ENCODE assay signal across 27 cellular contexts in genomic region chr10:72720814-72721665, GRCh38. TPM values are rescaled to one million over a fixed set of nuclear protein-coding genes. Genes with fewer than 3 reads are reported as not detected.
DNase-seq lines count a peak whose midpoint lies in the region; ATAC-seq, FAIRE-seq and TF ChIP-seq lines count a peak whose summit lies in the region.
"Had no signal": no experiment of that assay in that cellular context is flagged by ENCODE, and none has a peak within 500 bp of the region (broad histone marks: within the 10 kb centered on the region; RNA-seq: fewer than 3 reads in every experiment).

No MANE protein-coding gene starts in this region.

- no peak for TF ChIP-seq EP300 in A549 (IDR thresholded peaks at IDR 0.05)

- peak overlapping the region; percentile 0 for H3K4me3 Mint-ChIP-seq in astrocyte (ENCODE audit: unreplicated experiment)
- no peak overlapping the region for H3K4me3 Mint-ChIP-seq in activated T-cell treated with anti-CD3 and anti-CD28 coated beads, Interleukin-2, amount 50 U/mL, for 4 hours
- H3K4me3 Mint-ChIP-seq: activated CD4-positive, alpha-beta T cell treated with anti-CD3 and anti-CD28 coated beads, Interleukin-2, amount 10 ng/mL, durations not matched to agents 7 days and 5 days; activated naive CD4-positive, alpha-beta T cell treated with anti-CD3 and anti-CD28 coated beads, Interleukin-2, amount 10 ng/mL, durations not matched to agents 7 days and 5 days; activated T-helper 1 cell treated with anti-CD3 and anti-CD28 coated beads, Interleukin-12 subunit alpha, Interleukin-12 subunit beta, Interleukin-2, Interleukin-4 antibody, amounts not matched to agents 30 ng/mL and 10 ng/mL and 1 ng/mL, durations not matched to agents 14 hours and 24 hours and 36 hours; immature natural killer cell; naive thymus-derived CD8-positive, alpha-beta T cell had no signal

- ATAC-seq in A549 = 0 out of 6 replicates have a peak, but pooled peaks of 1 of the 2 experiments have one; percentile 19
- ATAC-seq in activated T-cell treated with anti-CD3 and anti-CD28 coated beads, Interleukin-2, amount 50 U/mL, for 4 hours = no peak
- ATAC-seq: K562; naive thymus-derived CD8-positive, alpha-beta T cell; pancreas; SK-N-SH treated with all-trans-retinoic acid at 6 μM for 48 hours had no signal

- H3K27me3 ChIP-seq in astrocyte (ENCODE audit: insufficient read depth, low read length) = no peaks in the 10 kb centered on the region
- no peaks in the 10 kb centered on the region for H3K27me3 ChIP-seq in thyroid gland
- H3K27me3 ChIP-seq in Peyer's patch = no peaks in the 10 kb centered on the region
- H3K27me3 ChIP-seq: MG63, pancreas, right atrium auricular region had no signal

- no peaks in the 10 kb centered on the region for H3K9me3 Mint-ChIP-seq in astrocyte (ENCODE audit: unreplicated experiment)
- no peaks in the 10 kb centered on the region for H3K9me3 Mint-ChIP-seq in activated T-cell treated with anti-CD3 and anti-CD28 coated beads, Interleukin-2, amount 50 U/mL, for 4 hours
- H3K9me3 Mint-ChIP-seq: activated CD4-positive, alpha-beta T cell treated with anti-CD3 and anti-CD28 coated beads, Interleukin-2, amount 10 ng/mL, durations not matched to agents 7 days and 5 days; activated naive CD4-positive, alpha-beta T cell treated with anti-CD3 and anti-CD28 coated beads, Interleukin-2, amount 10 ng/mL, durations not matched to agents 7 days and 5 days; activated T-helper 1 cell treated with anti-CD3 and anti-CD28 coated beads, Interleukin-12 subunit alpha, Interleukin-12 subunit beta, Interleukin-2, Interleukin-4 antibody, amounts not matched to agents 30 ng/mL and 10 ng/mL and 1 ng/mL, durations not matched to agents 14 hours and 24 hours and 36 hours; immature natural killer cell; naive thymus-derived CD8-positive, alpha-beta T cell had no signal

- H3K4me1 Mint-ChIP-seq in astrocyte (ENCODE audit: low read depth, unreplicated experiment) = peaks cover 22% of the 10 kb centered on the region
- no peaks in the 10 kb centered on the region for H3K4me1 Mint-ChIP-seq in activated T-cell treated with anti-CD3 and anti-CD28 coated beads, Interleukin-2, amount 50 U/mL, for 4 hours (ENCODE audit: low read depth)
- H3K4me1 Mint-ChIP-seq: activated CD4-positive, alpha-beta T cell treated with anti-CD3 and anti-CD28 coated beads, Interleukin-2, amount 10 ng/mL, durations not matched to agents 7 days and 5 days; activated naive CD4-positive, alpha-beta T cell treated with anti-CD3 and anti-CD28 coated beads, Interleukin-2, amount 10 ng/mL, durations not matched to agents 7 days and 5 days; immature natural killer cell had no signal

- FAIRE-seq in A549 (lab: Jason Lieb, UNC) = peak; percentile 7
- FAIRE-seq in GM18507 (lab: Jason Lieb, UNC) = peak; percentile 29
- FAIRE-seq in astrocyte (lab: Jason Lieb, UNC) = peak; percentile 71
- FAIRE-seq: GM12891, K562, pancreas, urothelium cell line had no signal

- H3K36me3 ChIP-seq in astrocyte (ENCODE audit: insufficient read depth, low read length) = peaks cover 3% of the 10 kb centered on the region
- no peaks in the 10 kb centered on the region for H3K36me3 ChIP-seq in thyroid gland
- H3K36me3 ChIP-seq in Peyer's patch = no peaks in the 10 kb centered on the region
- H3K36me3 ChIP-seq: MG63, pancreas, right atrium auricular region had no signal

- H3K4me1 ChIP-seq in A549 = peaks cover 25% of the 10 kb centered on the region; the same call in 2 of the 3 replicates
- H3K4me1 ChIP-seq in astrocyte (ENCODE audit: insufficient read depth, low read length) = peaks cover 7% of the 10 kb centered on the region
- no peaks in the 10 kb centered on the region for H3K4me1 ChIP-seq in thyroid gland
- H3K4me1 ChIP-seq in Peyer's patch = no peaks in the 10 kb centered on the region
- H3K4me1 ChIP-seq: pancreas, right atrium auricular region had no signal

- H3K4me3 ChIP-seq in A549 (no peak overlapping the region), astrocyte (ENCODE audit: insufficient read depth, low read depth, low read length) (no peak overlapping the region), foreskin fibroblast (ENCODE audit: low read depth in 1 of 2, low read length in 2 of 2) (no peak overlapping the region), thyroid gland (replicated peaks in 1 of 3) (no peak overlapping the region), Peyer's patch (no peak overlapping the region)
- H3K4me3 ChIP-seq: K562, left ventricle myocardium inferior, MG63, pancreas, right atrium auricular region had no signal

- no peak for TF ChIP-seq POLR2A in A549 (IDR thresholded peaks at IDR 0.05; ENCODE audit: low read length)
- no peak for TF ChIP-seq POLR2A in thyroid gland (IDR thresholded peaks at IDR 0.05)
- TF ChIP-seq POLR2A in Peyer's patch (IDR thresholded peaks at IDR 0.05) = no peak

- H3K27ac ChIP-seq in A549 (no peak overlapping the region), astrocyte (ENCODE audit: low read depth, low read length) (no peak overlapping the region), thyroid gland (no peak overlapping the region), Peyer's patch (no peak overlapping the region)
- H3K27ac ChIP-seq: left ventricle myocardium inferior, pancreas, right atrium auricular region had no signal

- H3K27me3 Mint-ChIP-seq in astrocyte (ENCODE audit: low read depth, unreplicated experiment) = no peaks in the 10 kb centered on the region
- H3K27me3 Mint-ChIP-seq in activated T-cell treated with anti-CD3 and anti-CD28 coated beads, Interleukin-2, amount 50 U/mL, for 4 hours (ENCODE audit: low read depth) = no peaks in the 10 kb centered on the region
- H3K27me3 Mint-ChIP-seq: activated CD4-positive, alpha-beta T cell treated with anti-CD3 and anti-CD28 coated beads, Interleukin-2, amount 10 ng/mL, durations not matched to agents 7 days and 5 days; activated naive CD4-positive, alpha-beta T cell treated with anti-CD3 and anti-CD28 coated beads, Interleukin-2, amount 10 ng/mL, durations not matched to agents 7 days and 5 days; naive thymus-derived CD8-positive, alpha-beta T cell had no signal

- H3K4me2 ChIP-seq in A549 = no peak overlapping the region
- no peak overlapping the region for H3K4me2 ChIP-seq in astrocyte (ENCODE audit: low read length)

- H3K9ac ChIP-seq in astrocyte (ENCODE audit: low read length) = no peak overlapping the region

- peaks cover 18% of the 10 kb centered on the region for H3K79me2 ChIP-seq in astrocyte (ENCODE audit: insufficient read depth, low read length)

- no peak for TF ChIP-seq RAD21 in A549 (conservative IDR thresholded peaks at IDR 0.05 in 1 of 2, IDR thresholded peaks at IDR 0.05 in 1 of 2)

- no peak for DNase-seq in A549 (ENCODE audit: low read depth in 1 of 2, low spot score in 1 of 2)
- no peak for DNase-seq in GM18507 (ENCODE audit: extremely low spot score, insufficient read length, low read depth)
- DNase-seq in astrocyte (ENCODE audit: low read depth) = no peak
- peak; percentile 9 to 24 for DNase-seq in foreskin fibroblast
- DNase-seq in thyroid gland = no peak
- no peak for DNase-seq in activated T-cell treated with anti-CD3 and anti-CD28 coated beads, Interleukin-2, amount 50 U/mL, for 4 hours
- no peak for DNase-seq in occipital lobe (lab: John Stamatoyannopoulos, UW)
- DNase-seq in Peyer's patch = no peak
- DNase-seq: activated CD4-positive, alpha-beta T cell treated with anti-CD3 and anti-CD28 coated beads, Interleukin-2, amount 10 ng/mL, durations not matched to agents 7 days and 5 days; activated naive CD4-positive, alpha-beta T cell treated with anti-CD3 and anti-CD28 coated beads, Interleukin-2, amount 10 ng/mL, durations not matched to agents 7 days and 5 days; amygdala; foreskin melanocyte; hippocampal formation; immature natural killer cell; left ventricle myocardium inferior; MG63; midbrain; naive thymus-derived CD8-positive, alpha-beta T cell; NCI-H1436; pancreas; RPMI8226 had no signal

- no peak for TF ChIP-seq CTCF in A549 (IDR thresholded peaks at IDR 0.05)
- TF ChIP-seq CTCF in astrocyte (IDR thresholded peaks at IDR 0.05; ENCODE audit: insufficient read depth, low read depth, low read length) = no peak
- no peak for TF ChIP-seq CTCF in foreskin fibroblast (IDR thresholded peaks at IDR 0.05; ENCODE audit: low read depth, low read length)
- no peak for TF ChIP-seq CTCF in thyroid gland (IDR thresholded peaks at IDR 0.05)
- TF ChIP-seq CTCF in Peyer's patch (IDR thresholded peaks at IDR 0.05) = no peak

- intact Hi-C loops in thyroid gland (cut with DNase I) = no loop called here

- H3K9me3 ChIP-seq in A549 (no peaks in the 10 kb centered on the region), astrocyte (ENCODE audit: insufficient read depth, low read depth, low read length) (no peaks in the 10 kb centered on the region), thyroid gland (no peaks in the 10 kb centered on the region), Peyer's patch (no peaks in the 10 kb centered on the region)
- H3K9me3 ChIP-seq: left ventricle myocardium inferior, MG63, pancreas, right atrium auricular region had no signal

- CTCF ChIA-PET in A549 (lab: Yijun Ruan, JAX) = interaction anchor here (0.5 to 2.2 kb wide), 6 partner anchors 26 to 149 kb away, joined by 3 to 8 read pairs (median 3); no protein-coding TSS in a partner anchor

- no peak overlapping the region for H2AFZ ChIP-seq in astrocyte (ENCODE audit: low read depth, low read length)

- WGBS in A549 (ENCODE audit: missing lambda C conversion rate) = 93% methylated on average over 4 of the region's 4 CpGs
- 93% methylated on average over 4 of the region's 4 CpGs for WGBS in thyroid gland, 2 donors

- H4K20me1 ChIP-seq in astrocyte (ENCODE audit: insufficient read depth, low read length) = peaks cover 15% of the 10 kb centered on the region

- peaks cover 6% of the 10 kb centered on the region for H3K36me3 Mint-ChIP-seq in astrocyte (ENCODE audit: low read depth, unreplicated experiment)
- peaks cover 14% of the 10 kb centered on the region for H3K36me3 Mint-ChIP-seq in activated T-cell treated with anti-CD3 and anti-CD28 coated beads, Interleukin-2, amount 50 U/mL, for 4 hours (ENCODE audit: insufficient read depth)
- H3K36me3 Mint-ChIP-seq: activated naive CD4-positive, alpha-beta T cell treated with anti-CD3 and anti-CD28 coated beads, Interleukin-2, amount 10 ng/mL, durations not matched to agents 7 days and 5 days had no signal

- peak overlapping the region; percentile 69 for H3K27ac Mint-ChIP-seq in astrocyte (ENCODE audit: unreplicated experiment)
- H3K27ac Mint-ChIP-seq: activated CD4-positive, alpha-beta T cell treated with anti-CD3 and anti-CD28 coated beads, Interleukin-2, amount 10 ng/mL, durations not matched to agents 7 days and 5 days; activated naive CD4-positive, alpha-beta T cell treated with anti-CD3 and anti-CD28 coated beads, Interleukin-2, amount 10 ng/mL, durations not matched to agents 7 days and 5 days; activated T-helper 1 cell treated with anti-CD3 and anti-CD28 coated beads, Interleukin-12 subunit alpha, Interleukin-12 subunit beta, Interleukin-2, Interleukin-4 antibody, amounts not matched to agents 30 ng/mL and 10 ng/mL and 1 ng/mL, durations not matched to agents 14 hours and 24 hours and 36 hours; immature natural killer cell; naive thymus-derived CD8-positive, alpha-beta T cell had no signal

- POLR2A ChIA-PET in A549 (lab: Yijun Ruan, JAX) = no interaction called here

RNA-seq across cellular contexts. Expression of gene MCU, which starts 29.1 kb away (rescaled TPM):
- polyA plus RNA-seq in A549 (2011; rRNA removed) = 221 and 226 TPM in 2 replicates
- polyA plus RNA-seq in A549 (2012; cell fraction: cytosol; rRNA removed) = 42.6 and 47.1 TPM in 2 replicates
- polyA plus RNA-seq in A549 (2012; cell fraction: nucleus; rRNA removed) = 40.7 and 48.6 TPM in 2 replicates
- polyA plus RNA-seq in A549 (2017; fragmentation: RNase III; extraction: RNeasy Plus Mini Kit Qiagen cat#74134 plus additional on column Dnase treatment) = 40.3 to 44.0 TPM (median 42.2 TPM) in 3 replicates
- polyA minus RNA-seq in A549 (2011; rRNA and poly(A)+ RNA removed) = 131 and 156 TPM in 2 replicates
- total RNA-seq in astrocyte = 29.3 and 31.8 TPM in 2 replicates
- total RNA-seq in thyroid gland = 10 to 100 TPM; 11.4 to 33.3 (median 24.9) TPM
- 10 to 100 TPM in 1 of 3 donors, 1 to 10 TPM in 2; 9.2 to 10.9 (median 9.7) TPM for total RNA-seq in activated T-cell treated with anti-CD3 and anti-CD28 coated beads, Interleukin-2, amount 50 U/mL, for 4 hours
- total RNA-seq in occipital lobe = 41.0 TPM
- total RNA-seq in Peyer's patch = 10 to 100 TPM; 44.6 to 65.8 (median 52.9) TPM

Comparison
In these comparisons a context has a peak if more than half of its experiments do, and no peak if none do; other contexts are left out.
1. DNase-seq: peak in foreskin fibroblast (2 of 2); none in A549 (0 of 2), GM18507 (single experiment), astrocyte (single experiment), thyroid gland (0 of 2), activated T-cell treated with anti-CD3 and anti-CD28 coated beads, Interleukin-2, amount 50 U/mL, for 4 hours (single experiment), occipital lobe (single experiment) and Peyer's patch (0 of 3).